In genomic region chr4:55071951-55072350, GRCh38 we compare ENCODE assay signal across 26 cellular contexts. TPM values are rescaled to one million over a fixed set of nuclear protein-coding genes. Genes with fewer than 3 reads are reported as not detected.
"Had no signal": no experiment of that assay in that cellular context is flagged by ENCODE, and none has a peak within 500 bp of the region (broad histone marks: within the 10 kb centered on the region; RNA-seq: fewer than 3 reads in every experiment).

No MANE protein-coding gene starts in this region.

- H3K4me3 ChIP-seq: left lung, lung, right lobe of liver, uterus had no signal

- ATAC-seq: activated CD4-positive, CD25-positive, alpha-beta regulatory T cell treated with anti-CD3 and anti-CD28 coated beads, Interleukin-2, amount 50 U/mL, for 24 hours; activated naive CD8-positive, alpha-beta T cell treated with anti-CD3 and anti-CD28 coated beads, Interleukin-2, amount 50 U/mL, for 24 hours; left lung; right lobe of liver; stimulated activated memory B cell treated with anti-CD40 and anti-IgM and Interleukin-4, amounts not matched to agents 10 μg/mL and 1 μg/mL and 100 μg/mL, for 72 hours; stimulated activated naive CD8-positive, alpha-beta T cell treated with anti-CD3 and anti-CD28 coated beads, Interleukin-15, amount 100 ng/mL, for 72 hours had no signal

- H3K4me1 ChIP-seq: left lung, right lobe of liver, uterus had no signal

- H3K9me3 ChIP-seq: left lung, neutrophil, right lobe of liver, uterus had no signal

- H3K27ac ChIP-seq: left lung, neutrophil, right lobe of liver, uterus, VCaP had no signal

- DNase-seq: activated CD4-positive, alpha-beta memory T cell treated with anti-CD3 and anti-CD28 coated beads, Interleukin-2, amount 10 ng/mL, durations not matched to agents 7 days and 5 days; activated CD4-positive, alpha-beta T cell treated with anti-CD3 and anti-CD28 coated beads for 48 hours; activated naive CD8-positive, alpha-beta T cell treated with anti-CD3 and anti-CD28 coated beads, Interleukin-2, amount 50 U/mL, for 24 hours; activated T-cell treated with anti-CD3 and anti-CD28 coated beads, Interleukin-2, amount 50 U/mL, for 48 hours; dermis blood vessel endothelial cell; effector CD4-positive, alpha-beta T cell; erythroblast; head of caudate nucleus; hypothalamus; immature natural killer cell; left lung; nephron progenitor cell; right lobe of liver; stimulated activated CD4-positive, alpha-beta T cell treated with anti-CD3 and anti-CD28 coated beads, Interleukin-12 subunit alpha, Interleukin-12 subunit beta, amount 100 ng/mL, for 4 hours; stimulated activated CD4-positive, alpha-beta T cell treated with anti-CD3 and anti-CD28 coated beads, Interleukin-4, amount 100 ng/mL, for 1 hour; stimulated activated naive CD8-positive, alpha-beta T cell treated with anti-CD3 and anti-CD28 coated beads, Interleukin-15, amount 100 ng/mL, for 72 hours; substantia nigra; uterus had no signal

- H3K27me3 ChIP-seq: left lung, neutrophil, right lobe of liver, uterus had no signal

- H3K36me3 ChIP-seq: left lung, neutrophil, right lobe of liver, uterus had no signal

RNA-seq across cellular contexts. Expression of gene KDR, which starts 53.4 kb away (rescaled TPM):
- total RNA-seq: activated CD4-positive, alpha-beta memory T cell treated with anti-CD3 and anti-CD28 coated beads, Interleukin-2, amount 10 ng/mL, durations not matched to agents 7 days and 5 days; activated T-helper 2 cell treated with anti-CD3 and anti-CD28 coated beads, Interferon-gamma antibody, Interleukin-2, Interleukin-4, amounts not matched to agents 10 μg/mL and 5 μg/mL and 100 μg/mL, durations not matched to agents 14 hours and 24 hours and 36 hours; fibroblast of lung; T-helper 1 cell treated with Interleukin-12 subunit alpha and Interleukin-12 subunit beta and Interleukin-4 antibody, amounts not matched to agents 30 ng/mL and 1 ng/mL, for 36 hours had no signal
- polyA plus RNA-seq: immature natural killer cell had no signal
